ENCODE assay signal across 10 cellular contexts in genomic region chr17:80758793-80759673, GRCh38.
DNase-seq lines count a peak whose midpoint lies in the region; ATAC-seq lines count a peak whose summit lies in the region.
"Had no signal": no experiment of that assay in that cellular context is flagged by ENCODE, and none has a peak within 500 bp of the region (broad histone marks: within the 10 kb centered on the region; RNA-seq: fewer than 3 reads in every experiment).

No MANE protein-coding gene starts in this region.

- H3K9me3 ChIP-seq in CD4-positive, CD25-positive, alpha-beta regulatory T cell (ENCODE audit: control insufficient read depth in 2 of 2, low read length in 2 of 2): no peaks in the 10 kb centered on the region
- no peaks in the 10 kb centered on the region; the same call in 1 of the 2 replicates for H3K9me3 ChIP-seq in Karpas-422 (ENCODE audit: low read length)
- no peaks in the 10 kb centered on the region for H3K9me3 ChIP-seq in naive thymus-derived CD4-positive, alpha-beta T cell (ENCODE audit: control insufficient read depth in 2 of 3, low read length in 3 of 3)

- H3K9me2 ChIP-seq in Karpas-422 (replicated peaks; ENCODE audit: insufficient read depth, low read length): no peaks in the 10 kb centered on the region

- intact Hi-C loops in naive thymus-derived CD4-positive, alpha-beta T cell (cut with micrococcal nuclease): loop anchor here (2.0 to 5.0 kb wide), 2 partner anchors 16 to 33 kb away; no protein-coding TSS in a partner anchor

- no peaks in the 10 kb centered on the region for H3K27me3 ChIP-seq in CD4-positive, CD25-positive, alpha-beta regulatory T cell (ENCODE audit: control insufficient read depth, insufficient read depth, low read length)
- no peaks in the 10 kb centered on the region for H3K27me3 ChIP-seq in Karpas-422 (ENCODE audit: low read length)
- H3K27me3 ChIP-seq in naive thymus-derived CD4-positive, alpha-beta T cell (ENCODE audit: control insufficient read depth in 2 of 2, insufficient read depth in 2 of 2, low read length in 2 of 2): no peaks in the 10 kb centered on the region

- POLR2A ChIA-PET in naive thymus-derived CD4-positive, alpha-beta T cell (lab: Charles Lee): interaction anchor here (0.7 to 1.6 kb wide), 8 partner anchors 10 to 305 kb away, joined by 3 to 10 read pairs (median 4); no protein-coding TSS in a partner anchor

- H3K9ac ChIP-seq in Karpas-422 (ENCODE audit: low read length): peak overlapping the region; percentile 32

- H3K27ac ChIP-seq in CD4-positive, CD25-positive, alpha-beta regulatory T cell (ENCODE audit: insufficient read depth, low read length, poor library complexity, severe bottlenecking): peak overlapping the region; percentile 34
- H3K27ac ChIP-seq in Karpas-422 (ENCODE audit: low read length): peak overlapping the region; percentile 77
- peak overlapping the region; percentile 81 for H3K27ac ChIP-seq in naive thymus-derived CD4-positive, alpha-beta T cell (ENCODE audit: low read depth, low read length)
- H3K27ac ChIP-seq: HL-60 had no signal

- H3K4me2 ChIP-seq in Karpas-422 (ENCODE audit: low read depth, low read length, poor library complexity, severe bottlenecking): peak overlapping the region; percentile 60

- CTCF ChIA-PET in naive thymus-derived CD4-positive, alpha-beta T cell (lab: Charles Lee): interaction anchor here (1.3 kb wide), 1 partner anchor 22 kb away, joined by 3 read pairs; no protein-coding TSS in a partner anchor

- peak overlapping the region; percentile 8 to 28 (median 24) for H3K4me3 Mint-ChIP-seq in CD4-positive, CD25-positive, alpha-beta regulatory T cell
- peak overlapping the region; percentile 43 to 81 (median 65) for H3K4me3 Mint-ChIP-seq in naive thymus-derived CD4-positive, alpha-beta T cell

- H3K9me3 Mint-ChIP-seq in CD4-positive, CD25-positive, alpha-beta regulatory T cell: peaks cover 0 to 2% (median 0%) of the 10 kb centered on the region in 7 donors
- H3K9me3 Mint-ChIP-seq in naive thymus-derived CD4-positive, alpha-beta T cell: peaks cover 0 to 4% (median 0%) of the 10 kb centered on the region in 11 donors

- H3K4me3 ChIP-seq in CD4-positive, CD25-positive, alpha-beta regulatory T cell (ENCODE audit: low read depth, low read length): peak overlapping the region; percentile 11
- no peak overlapping the region for H3K4me3 ChIP-seq in Karpas-422 (ENCODE audit: low read length)
- peak overlapping the region; percentile 0 for H3K4me3 ChIP-seq in naive thymus-derived CD4-positive, alpha-beta T cell (ENCODE audit: low read length)
- H3K4me3 ChIP-seq: lung had no signal

- peaks cover 11% of the 10 kb centered on the region for H3K36me3 ChIP-seq in CD4-positive, CD25-positive, alpha-beta regulatory T cell (ENCODE audit: control insufficient read depth, insufficient read depth, low read length)
- H3K36me3 ChIP-seq in Karpas-422 (ENCODE audit: insufficient read depth, low read length): no peaks in the 10 kb centered on the region
- H3K36me3 ChIP-seq in naive thymus-derived CD4-positive, alpha-beta T cell (ENCODE audit: control insufficient read depth in 2 of 3, insufficient read depth in 3 of 3, low read length in 3 of 3): peaks cover 0 to 11% (median 0%) of the 10 kb centered on the region in 3 experiments

- peaks cover 44% of the 10 kb centered on the region for H3K4me1 ChIP-seq in CD4-positive, CD25-positive, alpha-beta regulatory T cell (ENCODE audit: control insufficient read depth, insufficient read depth, low read length, poor library complexity, severe bottlenecking)
- H3K4me1 ChIP-seq in Karpas-422 (ENCODE audit: low read length): peaks cover 49% of the 10 kb centered on the region
- H3K4me1 ChIP-seq in naive thymus-derived CD4-positive, alpha-beta T cell (ENCODE audit: control insufficient read depth in 2 of 2, insufficient read depth in 2 of 2, low read length in 2 of 2): peaks cover 17 to 52% of the 10 kb centered on the region in 2 donors

- ATAC-seq in CD4-positive, CD25-positive, alpha-beta regulatory T cell (ENCODE audit: low read depth in 2 of 2): peak in 1 of 2 donors; percentile 20
- peak; percentile 66 for ATAC-seq in naive thymus-derived CD4-positive, alpha-beta T cell
- no peak for ATAC-seq in GM18517 (IDR thresholded peaks at IDR 0.05; ENCODE audit: unreplicated experiment)

- H4K20me1 ChIP-seq in Karpas-422 (ENCODE audit: insufficient read depth, low read depth, low read length): no peaks in the 10 kb centered on the region

- no peak overlapping the region for H2AFZ ChIP-seq in Karpas-422 (ENCODE audit: low read length)

- H3K4me1 Mint-ChIP-seq in CD4-positive, CD25-positive, alpha-beta regulatory T cell: peaks cover 27 to 62% (median 35%) of the 10 kb centered on the region in 4 donors
- H3K4me1 Mint-ChIP-seq in naive thymus-derived CD4-positive, alpha-beta T cell: peaks cover 45 to 88% (median 81%) of the 10 kb centered on the region in 7 donors

- peaks cover 39% of the 10 kb centered on the region for H3K79me2 ChIP-seq in Karpas-422 (ENCODE audit: low read length)

- H3K36me3 Mint-ChIP-seq in CD4-positive, CD25-positive, alpha-beta regulatory T cell: peaks cover 24% of the 10 kb centered on the region
- peaks cover 8 to 56% (median 20%) of the 10 kb centered on the region in 5 donors for H3K36me3 Mint-ChIP-seq in naive thymus-derived CD4-positive, alpha-beta T cell

- peak in 2 of 3 donors; percentile 46 to 87 for DNase-seq in CD4-positive, CD25-positive, alpha-beta regulatory T cell
- no peak for DNase-seq in Karpas-422
- DNase-seq in amniotic epithelial cell (ENCODE audit: low read depth): peak; percentile 21
- peak in 8 of 9 donors; percentile 44 to 80 (median 54) for DNase-seq in naive thymus-derived CD4-positive, alpha-beta T cell
- no peak for DNase-seq in RPMI8226
- no peak for DNase-seq in epidermal melanocyte (ENCODE audit: insufficient read length, low spot score)
- no peak for DNase-seq in NCI-H1436 treated with DMSO at 0.1 percent for 48 hours (lab: John Stamatoyannopoulos, UW)

- peak overlapping the region; percentile 66 to 93 (median 91) for H3K27ac Mint-ChIP-seq in CD4-positive, CD25-positive, alpha-beta regulatory T cell
- peak overlapping the region; percentile 87 to 98 (median 92) for H3K27ac Mint-ChIP-seq in naive thymus-derived CD4-positive, alpha-beta T cell

- H3K27me3 Mint-ChIP-seq in CD4-positive, CD25-positive, alpha-beta regulatory T cell: no peaks in the 10 kb centered on the region
- H3K27me3 Mint-ChIP-seq in naive thymus-derived CD4-positive, alpha-beta T cell: no peaks in the 10 kb centered on the region

Comparison
In these comparisons a context has a peak if more than half of its experiments do, and no peak if none do; other contexts are left out.
1. DNase-seq: peak in CD4-positive, CD25-positive, alpha-beta regulatory T cell (2 of 3), amniotic epithelial cell (single experiment) and naive thymus-derived CD4-positive, alpha-beta T cell (8 of 9); none in Karpas-422 (single experiment), RPMI8226 (single experiment), epidermal melanocyte (single experiment) and NCI-H1436 treated with DMSO at 0.1 percent for 48 hours (single experiment).
2. Peak in every context shown above with its lines, with median percentiles within 50 percentile points of each other: H3K27ac ChIP-seq.